In the genomic region with DNA sequence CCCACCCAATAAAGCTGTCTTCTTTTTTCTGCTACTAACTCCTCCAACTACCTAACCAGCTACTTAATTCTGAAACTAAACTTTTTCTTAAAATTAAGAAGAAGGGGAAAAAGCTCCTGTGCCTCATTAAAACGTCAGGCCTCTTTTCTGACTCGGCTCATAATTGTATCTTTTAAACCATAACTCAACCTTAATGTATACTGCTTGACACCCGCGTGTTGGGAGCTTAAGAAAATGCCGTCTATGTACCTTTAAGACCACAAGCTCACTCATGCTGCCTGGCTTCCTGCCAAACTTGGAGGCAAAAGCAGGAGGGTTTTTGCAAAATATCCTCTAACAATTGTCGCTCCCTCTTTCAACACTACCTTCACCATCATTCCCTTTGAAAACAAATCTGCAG, we compare ENCODE assay signal across 9 cellular contexts. TPM values are rescaled to one million over a fixed set of nuclear protein-coding genes. Genes with fewer than 3 reads are reported as not detected.
DNase-seq lines count a peak whose midpoint lies in the region; ATAC-seq and TF ChIP-seq lines count a peak whose summit lies in the region.
"Had no signal": no experiment of that assay in that cellular context is flagged by ENCODE, and none has a peak within 500 bp of the region (broad histone marks: within the 10 kb centered on the region; RNA-seq: fewer than 3 reads in every experiment).

No MANE protein-coding gene starts in this region.

- H3K4me3 Mint-ChIP-seq in nephron progenitor cell (peak overlapping the region; percentile 61), CD14-positive monocyte (peak overlapping the region in 1 of 2 donors; percentile 67)

- H3K4me1 Mint-ChIP-seq in nephron progenitor cell (peaks cover 91% of the 10 kb centered on the region), CD14-positive monocyte (peaks cover 40% of the 10 kb centered on the region)

- H3K9me3 ChIP-seq in ES-I3 (ENCODE audit: control insufficient read depth, insufficient read depth, low read length) (no peaks in the 10 kb centered on the region), MG63 (no peaks in the 10 kb centered on the region)
- H3K9me3 ChIP-seq: neutrophil had no signal

- H3K36me3 Mint-ChIP-seq in nephron progenitor cell (ENCODE audit: low read depth): no peaks in the 10 kb centered on the region
- H3K36me3 Mint-ChIP-seq in CD14-positive monocyte: peaks cover 0 to 4% of the 10 kb centered on the region in 2 donors

- H3K9ac ChIP-seq in ES-I3 (ENCODE audit: low read depth, low read length): peak overlapping the region; percentile 22; the same call in 1 of the 2 replicates

- H3K36me3 ChIP-seq in ES-I3 (ENCODE audit: insufficient read depth, low read length) (no peaks in the 10 kb centered on the region), MG63 (no peaks in the 10 kb centered on the region)
- H3K36me3 ChIP-seq: neutrophil had no signal

- peaks cover 18% of the 10 kb centered on the region for H3K4me1 ChIP-seq in ES-I3 (ENCODE audit: insufficient read depth, low read length)

- no peak overlapping the region for H3K27ac Mint-ChIP-seq in nephron progenitor cell
- H3K27ac Mint-ChIP-seq in CD14-positive monocyte: no peak overlapping the region

- intact Hi-C loops in CD14-positive monocyte (cut with micrococcal nuclease): no loop called here

- peaks cover 59% of the 10 kb centered on the region for H3K27me3 Mint-ChIP-seq in nephron progenitor cell (ENCODE audit: low read depth, poor library complexity)
- peaks cover 49 to 57% (median 56%) of the 10 kb centered on the region in 3 donors for H3K27me3 Mint-ChIP-seq in CD14-positive monocyte (ENCODE audit: low read depth in 3 of 3)

- H3K27me3 ChIP-seq in MG63: no peaks in the 10 kb centered on the region

- DNase-seq in MG63 (peak; percentile 69), choroid plexus epithelial cell (ENCODE audit: low read depth) (peak; percentile 95), nephron progenitor cell (peak; percentile 28), CD14-positive monocyte (ENCODE audit: low spot score) (no peak), left lobe of liver (ENCODE audit: low spot score) (no peak), foreskin melanocyte (no peak)

- no peaks in the 10 kb centered on the region for H3K9me3 Mint-ChIP-seq in nephron progenitor cell
- peaks cover 3 to 26% (median 15%) of the 10 kb centered on the region in 7 donors for H3K9me3 Mint-ChIP-seq in CD14-positive monocyte

- TF ChIP-seq CTCF in choroid plexus epithelial cell (conservative IDR thresholded peaks at IDR 0.05; ENCODE audit: low read depth, low read length) (no peak), nephron progenitor cell (IDR thresholded peaks at IDR 0.05) (no peak), CD14-positive monocyte (IDR thresholded peaks at IDR 0.05) (no peak)

- H3K4me3 ChIP-seq in MG63 (no peak overlapping the region), choroid plexus epithelial cell (ENCODE audit: low read depth, low read length) (peak overlapping the region; percentile 26)

- ATAC-seq in SK-N-SH treated with all-trans-retinoic acid at 6 μM for 48 hours (0 out of 3 replicates have a peak, but pooled peaks have one; percentile 14), left lobe of liver (no peak)

TF ChIP-seq in SK-N-SH treated with all-trans-retinoic acid at 6 μM for 48 hours, 23 proteins besides CTCF, POLR2A, EP300 and RAD21:
- no peak for TF ChIP-seq GLIS3 (CRISPR knock-in tag; IDR thresholded peaks at IDR 0.05)

RNA-seq across cellular contexts. Expression of a gene that starts 5.0 kb away (rescaled TPM):
- 1.7 and 5.1 TPM in 2 replicates for total RNA-seq in MG63 (2014; rRNA removed; shearing (Covaris generic); ENCODE audit: low replicate concordance)
- polyA plus RNA-seq in CD14-positive monocyte: not detected
- 0.55 TPM for total RNA-seq in left lobe of liver

Comparison
In these comparisons a context has a peak if more than half of its experiments do, and no peak if none do; other contexts are left out.
1. DNase-seq: peak in MG63 (single experiment), choroid plexus epithelial cell (single experiment) and nephron progenitor cell (single experiment); none in CD14-positive monocyte (single experiment), left lobe of liver (single experiment) and foreskin melanocyte (single experiment).